1 cellular context compared by ENCODE assay signal in genomic region chr1:16351994-16352841, GRCh38.
TF ChIP-seq lines count a peak whose summit lies in the region.

Gene FBXO42, minus strand, starts transcription at chr1:16352480. Its CDS starts 37,062 bp downstream, at chr1:16315418.

TF ChIP-seq in HepG2, 621 proteins besides CTCF, POLR2A, EP300 and RAD21 (continued from another document and continues in another):
- TF ChIP-seq ZBTB20 (CRISPR knock-in tag; IDR thresholded peaks at IDR 0.05; ENCODE audit: borderline replicate concordance, low read depth), result peak; percentile 24; the same call in 1 of the 2 replicates
- TF ChIP-seq ZNF609 (CRISPR knock-in tag; IDR thresholded peaks at IDR 0.05; ENCODE audit: borderline replicate concordance), result no peak
- peak; percentile 19; the same call in 1 of the 2 replicates for TF ChIP-seq STAG1 (CRISPR knock-in tag; IDR thresholded peaks at IDR 0.05)
- TF ChIP-seq DNMT3B (CRISPR knock-in tag; conservative IDR thresholded peaks at IDR 0.05), result peak; percentile 91
- peak; percentile 61; the same call in 1 of the 2 replicates for TF ChIP-seq ZGPAT (CRISPR knock-in tag; IDR thresholded peaks at IDR 0.05)
- TF ChIP-seq TCF12 (IDR thresholded peaks at IDR 0.05), result no peak
- peak; percentile 83; the same call in 1 of the 2 replicates for TF ChIP-seq TCF12 (CRISPR knock-in tag; IDR thresholded peaks at IDR 0.05)
- peak; percentile 68; the same call in 1 of the 2 replicates for TF ChIP-seq GABPB1 (CRISPR knock-in tag; IDR thresholded peaks at IDR 0.05)
- TF ChIP-seq ZNF546 (CRISPR knock-in tag; conservative IDR thresholded peaks at IDR 0.05), result peak; percentile 83; the same call in 1 of the 2 replicates
- TF ChIP-seq ZNF430 (CRISPR knock-in tag; IDR thresholded peaks at IDR 0.05), result 0 out of 2 replicates have a peak, but pooled peaks have one; percentile 18
- TF ChIP-seq ZNF792 (CRISPR knock-in tag; IDR thresholded peaks at IDR 0.05), result peak; percentile 52; the same call in 1 of the 2 replicates
- TF ChIP-seq SRY (CRISPR knock-in tag; IDR thresholded peaks at IDR 0.05), result peak; percentile 63; the same call in 1 of the 2 replicates
- TF ChIP-seq TBX2 (CRISPR knock-in tag; IDR thresholded peaks at IDR 0.05; ENCODE audit: borderline replicate concordance), result peak; percentile 67
- 0 out of 2 replicates have a peak, but pooled peaks have one; percentile 49 for TF ChIP-seq ZNF619 (CRISPR knock-in tag; IDR thresholded peaks at IDR 0.05)
- TF ChIP-seq ZNF772 (CRISPR knock-in tag; IDR thresholded peaks at IDR 0.05), result peak; percentile 70
- TF ChIP-seq ZNF335 (CRISPR knock-in tag; IDR thresholded peaks at IDR 0.05), result 0 out of 2 replicates have a peak, but pooled peaks have one; percentile 20
- TF ChIP-seq PRDM15 (CRISPR knock-in tag; IDR thresholded peaks at IDR 0.05), result peak; percentile 43; the same call in 1 of the 2 replicates
- peak; percentile 99 for TF ChIP-seq ZNF687 (CRISPR knock-in tag; IDR thresholded peaks at IDR 0.05)
- no peak for TF ChIP-seq BRCA1 (CRISPR knock-in tag; IDR thresholded peaks at IDR 0.05)
- peak; percentile 72 for TF ChIP-seq SKI (IDR thresholded peaks at IDR 0.05; ENCODE audit: partially characterized antibody)
- peak; percentile 53; the same call in 1 of the 2 replicates for TF ChIP-seq ZNF557 (CRISPR knock-in tag; IDR thresholded peaks at IDR 0.05)
- TF ChIP-seq FOXA1 (IDR thresholded peaks at IDR 0.05), result no peak
- TF ChIP-seq FOXA1 (CRISPR knock-in tag; IDR thresholded peaks at IDR 0.05), result peak; percentile 25; the same call in 1 of the 2 replicates
- no peak for TF ChIP-seq ZNF713 (CRISPR knock-in tag; IDR thresholded peaks at IDR 0.05)
- TF ChIP-seq PHF20 (CRISPR knock-in tag; IDR thresholded peaks at IDR 0.05), result peak; percentile 52; the same call in 1 of the 2 replicates
- peak; percentile 55; the same call in 1 of the 2 replicates for TF ChIP-seq ZNF547 (CRISPR knock-in tag; IDR thresholded peaks at IDR 0.05)
- no peak for TF ChIP-seq HCFC1 (IDR thresholded peaks at IDR 0.05; ENCODE audit: low read depth, low read length)
- TF ChIP-seq ZNF513 (CRISPR knock-in tag; conservative IDR thresholded peaks at IDR 0.05), result 0 out of 2 replicates have a peak, but pooled peaks have one; percentile 55
- TF ChIP-seq FOXO4 (CRISPR knock-in tag; conservative IDR thresholded peaks at IDR 0.05), result no peak
- no peak for TF ChIP-seq LRRFIP1 (CRISPR knock-in tag; conservative IDR thresholded peaks at IDR 0.05)
- TF ChIP-seq ZNF709 (CRISPR knock-in tag; IDR thresholded peaks at IDR 0.05), result peak; percentile 29; the same call in 1 of the 2 replicates
- peak; percentile 68; the same call in 1 of the 2 replicates for TF ChIP-seq YEATS2 (CRISPR knock-in tag; IDR thresholded peaks at IDR 0.05; ENCODE audit: borderline replicate concordance)
- 0 out of 2 replicates have a peak, but pooled peaks have one; percentile 53 for TF ChIP-seq ZNF746 (CRISPR knock-in tag; IDR thresholded peaks at IDR 0.05)
- peak; percentile 43; the same call in 1 of the 2 replicates for TF ChIP-seq ZBTB25 (CRISPR knock-in tag; IDR thresholded peaks at IDR 0.05)
- peak; percentile 31; the same call in 1 of the 2 replicates for TF ChIP-seq TGIF2 (CRISPR knock-in tag; IDR thresholded peaks at IDR 0.05)
- TF ChIP-seq ZNF790 (CRISPR knock-in tag; IDR thresholded peaks at IDR 0.05; ENCODE audit: borderline replicate concordance), result peak; percentile 72; the same call in 1 of the 2 replicates
- no peak for TF ChIP-seq ATM (IDR thresholded peaks at IDR 0.05; ENCODE audit: borderline replicate concordance)
